1 cellular context compared by ENCODE assay signal in the genomic region with DNA sequence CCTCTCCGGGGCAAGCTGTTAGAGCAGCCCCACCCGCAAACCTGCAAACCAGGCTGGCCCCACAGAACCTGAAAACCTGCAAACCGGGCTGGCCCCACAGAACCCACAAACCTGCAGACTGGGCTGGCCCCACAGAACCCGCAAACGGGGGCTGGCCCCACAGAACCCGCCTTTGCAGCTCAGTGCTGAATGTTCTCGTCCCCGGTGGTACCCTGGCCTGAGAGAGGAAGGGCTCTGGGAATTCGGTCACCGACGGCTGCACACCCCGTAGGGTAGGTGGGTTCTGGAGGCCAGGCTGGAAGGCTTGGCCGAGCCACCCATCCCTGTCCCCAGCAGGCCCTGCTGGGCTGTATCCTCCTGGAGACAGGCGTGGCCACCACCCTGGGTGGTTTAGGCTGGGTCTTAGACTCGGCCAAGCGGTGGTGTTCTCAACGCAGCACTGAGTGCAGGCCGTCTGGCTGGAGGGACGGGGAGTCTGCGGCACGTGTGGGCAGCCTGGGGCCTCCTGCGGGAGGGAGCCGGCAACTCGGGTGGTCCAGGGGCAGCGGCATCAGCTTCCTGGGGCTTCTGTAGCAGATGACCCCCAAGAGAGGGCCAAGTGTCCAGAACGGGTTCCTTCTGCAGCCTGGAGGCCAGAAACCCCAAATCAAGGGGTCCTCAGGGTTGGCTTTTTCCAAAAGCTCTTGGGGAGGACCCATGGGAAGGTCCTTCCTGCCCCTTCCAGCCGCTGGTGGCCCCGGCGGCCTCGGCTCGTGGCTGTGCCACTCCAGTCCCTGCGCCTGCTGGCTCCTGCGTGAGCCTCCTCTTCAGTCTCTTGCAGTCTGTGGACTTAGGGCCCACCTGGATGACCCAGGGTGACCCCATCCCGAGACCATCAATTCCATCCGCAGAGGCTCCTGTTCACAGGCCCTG.
TF ChIP-seq lines count a peak whose summit lies in the region.

No MANE protein-coding gene starts in this region.

TF ChIP-seq in H1, 55 proteins besides CTCF, POLR2A, EP300 and RAD21:
- TF ChIP-seq HDAC2 (IDR thresholded peaks at IDR 0.05; ENCODE audit: borderline replicate concordance in 1 of 2, low read depth in 2 of 2, low read length in 2 of 2): no peak
- no peak for TF ChIP-seq PHF8 (conservative IDR thresholded peaks at IDR 0.05; ENCODE audit: low read depth, low read length)
- no peak for TF ChIP-seq CBX8 (IDR thresholded peaks at IDR 0.05; ENCODE audit: borderline replicate concordance, low read depth, low read length)
- no peak for TF ChIP-seq SAP30 (IDR thresholded peaks at IDR 0.05; ENCODE audit: insufficient read depth, insufficient replicate concordance, low read length)
- TF ChIP-seq RXRA (IDR thresholded peaks at IDR 0.05; ENCODE audit: insufficient read depth, low read depth, low read length): no peak
- TF ChIP-seq MAFK (IDR thresholded peaks at IDR 0.05; ENCODE audit: low read depth, low read length): no peak
- no peak for TF ChIP-seq TAF1 (IDR thresholded peaks at IDR 0.05; ENCODE audit: low read depth, low read length)
- TF ChIP-seq ASH2L (IDR thresholded peaks at IDR 0.05; ENCODE audit: low read length): no peak
- no peak for TF ChIP-seq USF2 (IDR thresholded peaks at IDR 0.05; ENCODE audit: low read length)
- TF ChIP-seq GABPA (IDR thresholded peaks at IDR 0.05; ENCODE audit: borderline replicate concordance, insufficient read depth, low read length): no peak
- no peak for TF ChIP-seq CBX5 (IDR thresholded peaks at IDR 0.05; ENCODE audit: low read depth, low read length)
- TF ChIP-seq, protein P1, sequence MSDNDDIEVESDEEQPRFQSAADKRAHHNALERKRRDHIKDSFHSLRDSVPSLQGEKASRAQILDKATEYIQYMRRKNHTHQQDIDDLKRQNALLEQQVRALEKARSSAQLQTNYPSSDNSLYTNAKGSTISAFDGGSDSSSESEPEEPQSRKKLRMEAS (IDR thresholded peaks at IDR 0.05): no peak
- TF ChIP-seq SIX5 (IDR thresholded peaks at IDR 0.05; ENCODE audit: low read depth, low read length): no peak
- TF ChIP-seq SP1 (IDR thresholded peaks at IDR 0.05; ENCODE audit: low read depth, low read length): no peak
- no peak for TF ChIP-seq BCL11A (IDR thresholded peaks at IDR 0.05; ENCODE audit: low read depth in 2 of 2, low read length in 2 of 2)
